Comparison of ENCODE assay signal across 1 cellular context in the genomic region with DNA sequence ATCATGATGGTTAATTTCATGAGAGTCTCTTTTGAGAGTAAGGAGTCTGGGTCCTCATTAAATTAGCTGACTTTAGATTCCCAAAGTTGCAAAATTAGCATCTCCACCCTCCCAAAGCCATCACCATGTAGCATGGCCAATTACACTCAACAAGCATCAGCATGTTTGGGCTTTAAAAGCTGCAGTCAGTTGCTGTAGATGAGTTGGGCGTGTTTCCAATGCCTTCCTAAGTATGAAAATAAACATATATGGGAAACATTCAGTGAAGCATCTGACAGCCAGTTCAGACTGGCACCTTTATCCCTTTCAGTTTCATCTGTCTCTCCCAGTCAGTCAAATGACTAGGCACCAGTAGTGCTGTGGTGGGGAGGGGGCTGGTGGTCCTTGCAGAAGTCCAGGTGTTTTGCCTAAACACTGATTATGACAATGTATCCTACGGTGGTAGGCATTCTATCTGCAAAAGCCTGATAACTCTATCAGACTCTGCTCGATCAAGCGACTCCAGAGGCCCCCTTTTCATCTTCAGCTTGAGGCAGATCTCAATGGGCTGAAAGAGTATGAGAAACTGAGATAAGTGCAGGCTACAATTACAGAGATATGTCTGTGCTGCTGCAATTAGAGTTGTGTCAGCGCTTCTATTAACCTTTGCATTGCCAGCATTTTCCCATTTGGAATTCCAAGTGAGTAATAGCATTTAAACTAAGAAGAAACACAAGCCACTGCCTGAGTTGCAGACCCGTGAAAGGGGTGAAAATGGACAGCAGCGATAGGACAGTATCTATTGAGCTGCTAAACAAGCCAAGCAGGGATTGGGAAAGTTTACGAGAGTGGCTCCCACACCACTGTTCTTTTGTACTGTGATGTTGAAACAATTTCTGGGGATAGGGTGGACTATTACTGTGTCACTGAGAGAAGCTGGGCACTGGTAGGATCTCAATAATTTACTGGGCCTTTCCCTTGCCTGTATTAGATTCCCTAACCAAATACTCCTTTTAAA.
A peak's percentile ranks its signal among the peaks of the same experiment; 100 is the strongest.
TF ChIP-seq lines count a peak whose summit lies in the region.

No MANE protein-coding gene starts in this region.

TF ChIP-seq in K562, 482 proteins besides CTCF, POLR2A, EP300 and RAD21 (continued from another document):
- TF ChIP-seq ZBTB7A (IDR thresholded peaks at IDR 0.05; ENCODE audit: borderline replicate concordance, control insufficient read depth, low read depth, low read length) = peak; percentile 99
- TF ChIP-seq ZSCAN32 (CRISPR knock-in tag; IDR thresholded peaks at IDR 0.05) = no peak
- TF ChIP-seq, protein P1, sequence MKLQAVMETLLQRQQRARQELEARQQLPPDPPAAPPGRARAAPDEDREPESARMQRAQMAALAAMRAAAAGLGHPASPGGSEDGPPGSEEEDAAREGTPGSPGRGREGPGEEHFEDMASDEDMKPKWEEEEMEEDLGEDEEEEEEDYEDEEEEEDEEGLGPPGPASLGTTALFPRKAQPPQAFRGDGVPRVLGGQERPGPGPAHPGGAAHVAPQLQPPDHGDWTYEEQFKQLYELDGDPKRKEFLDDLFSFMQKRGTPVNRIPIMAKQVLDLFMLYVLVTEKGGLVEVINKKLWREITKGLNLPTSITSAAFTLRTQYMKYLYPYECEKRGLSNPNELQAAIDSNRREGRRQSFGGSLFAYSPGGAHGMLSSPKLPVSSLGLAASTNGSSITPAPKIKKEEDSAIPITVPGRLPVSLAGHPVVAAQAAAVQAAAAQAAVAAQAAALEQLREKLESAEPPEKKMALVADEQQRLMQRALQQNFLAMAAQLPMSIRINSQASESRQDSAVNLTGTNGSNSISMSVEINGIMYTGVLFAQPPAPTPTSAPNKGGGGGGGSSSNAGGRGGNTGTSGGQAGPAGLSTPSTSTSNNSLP (IDR thresholded peaks at IDR 0.05; ENCODE audit: borderline replicate concordance, low read depth, low read length) = no peak
- TF ChIP-seq CREB1 (IDR thresholded peaks at IDR 0.05) = peak; percentile 38; the same call in 1 of the 2 replicates
- TF ChIP-seq CREB1 (CRISPR knock-in tag; IDR thresholded peaks at IDR 0.05) = no peak
- TF ChIP-seq SOX6 (IDR thresholded peaks at IDR 0.05) = peak; percentile 31; the same call in 1 of the 2 replicates
- TF ChIP-seq ATF7 (IDR thresholded peaks at IDR 0.05) = no peak
- no peak for TF ChIP-seq RBM15 (IDR thresholded peaks at IDR 0.05; ENCODE audit: insufficient read depth, low read length)
- TF ChIP-seq HDAC3 (IDR thresholded peaks at IDR 0.05; ENCODE audit: borderline replicate concordance, partially characterized antibody) = no peak
- no peak for TF ChIP-seq NUFIP1 (IDR thresholded peaks at IDR 0.05; ENCODE audit: partially characterized antibody)
- TF ChIP-seq WHSC1 (IDR thresholded peaks at IDR 0.05; ENCODE audit: low read length) = no peak
- TF ChIP-seq, protein P2, sequence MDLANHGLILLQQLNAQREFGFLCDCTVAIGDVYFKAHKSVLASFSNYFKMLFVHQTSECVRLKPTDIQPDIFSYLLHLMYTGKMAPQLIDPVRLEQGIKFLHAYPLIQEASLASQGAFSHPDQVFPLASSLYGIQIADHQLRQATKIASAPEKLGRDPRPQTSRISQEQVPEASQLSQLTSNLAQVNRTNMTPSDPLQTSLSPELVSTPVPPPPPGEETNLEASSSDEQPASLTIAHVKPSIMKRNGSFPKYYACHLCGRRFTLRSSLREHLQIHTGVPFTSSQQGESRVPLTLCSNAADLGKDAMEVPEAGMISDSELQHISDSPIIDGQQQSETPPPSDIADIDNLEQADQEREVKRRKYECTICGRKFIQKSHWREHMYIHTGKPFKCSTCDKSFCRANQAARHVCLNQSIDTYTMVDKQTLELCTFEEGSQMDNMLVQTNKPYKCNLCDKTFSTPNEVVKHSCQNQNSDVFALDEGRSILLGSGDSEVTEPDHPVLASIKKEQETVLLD (IDR thresholded peaks at IDR 0.05) = no peak
- TF ChIP-seq XRCC5 (IDR thresholded peaks at IDR 0.05; ENCODE audit: low read depth, low read length) = no peak
- TF ChIP-seq NR1H2 (CRISPR knock-in tag; IDR thresholded peaks at IDR 0.05) = no peak
- peak; percentile 43; the same call in 1 of the 2 replicates for TF ChIP-seq STAT5A (IDR thresholded peaks at IDR 0.05; ENCODE audit: borderline replicate concordance, low read length)
- TF ChIP-seq CREM (IDR thresholded peaks at IDR 0.05; ENCODE audit: low read depth) = no peak
- TF ChIP-seq, protein P3, sequence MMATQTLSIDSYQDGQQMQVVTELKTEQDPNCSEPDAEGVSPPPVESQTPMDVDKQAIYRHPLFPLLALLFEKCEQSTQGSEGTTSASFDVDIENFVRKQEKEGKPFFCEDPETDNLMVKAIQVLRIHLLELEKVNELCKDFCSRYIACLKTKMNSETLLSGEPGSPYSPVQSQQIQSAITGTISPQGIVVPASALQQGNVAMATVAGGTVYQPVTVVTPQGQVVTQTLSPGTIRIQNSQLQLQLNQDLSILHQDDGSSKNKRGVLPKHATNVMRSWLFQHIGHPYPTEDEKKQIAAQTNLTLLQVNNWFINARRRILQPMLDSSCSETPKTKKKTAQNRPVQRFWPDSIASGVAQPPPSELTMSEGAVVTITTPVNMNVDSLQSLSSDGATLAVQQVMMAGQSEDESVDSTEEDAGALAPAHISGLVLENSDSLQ (IDR thresholded peaks at IDR 0.05) = peak; percentile 78
- TF ChIP-seq RCOR1 (IDR thresholded peaks at IDR 0.05; ENCODE audit: borderline replicate concordance in 1 of 2, low read depth in 2 of 2, low read length in 2 of 2) = no peak
- TF ChIP-seq, protein P4, sequence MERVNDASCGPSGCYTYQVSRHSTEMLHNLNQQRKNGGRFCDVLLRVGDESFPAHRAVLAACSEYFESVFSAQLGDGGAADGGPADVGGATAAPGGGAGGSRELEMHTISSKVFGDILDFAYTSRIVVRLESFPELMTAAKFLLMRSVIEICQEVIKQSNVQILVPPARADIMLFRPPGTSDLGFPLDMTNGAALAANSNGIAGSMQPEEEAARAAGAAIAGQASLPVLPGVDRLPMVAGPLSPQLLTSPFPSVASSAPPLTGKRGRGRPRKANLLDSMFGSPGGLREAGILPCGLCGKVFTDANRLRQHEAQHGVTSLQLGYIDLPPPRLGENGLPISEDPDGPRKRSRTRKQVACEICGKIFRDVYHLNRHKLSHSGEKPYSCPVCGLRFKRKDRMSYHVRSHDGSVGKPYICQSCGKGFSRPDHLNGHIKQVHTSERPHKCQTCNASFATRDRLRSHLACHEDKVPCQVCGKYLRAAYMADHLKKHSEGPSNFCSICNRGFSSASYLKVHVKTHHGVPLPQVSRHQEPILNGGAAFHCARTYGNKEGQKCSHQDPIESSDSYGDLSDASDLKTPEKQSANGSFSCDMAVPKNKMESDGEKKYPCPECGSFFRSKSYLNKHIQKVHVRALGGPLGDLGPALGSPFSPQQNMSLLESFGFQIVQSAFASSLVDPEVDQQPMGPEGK (CRISPR knock-in tag; IDR thresholded peaks at IDR 0.05; ENCODE audit: borderline replicate concordance) = no peak
- TF ChIP-seq TRIM24 (IDR thresholded peaks at IDR 0.05) = peak; percentile 38 to 55; a peak in 2 of 4 replicates
- no peak for TF ChIP-seq CCNT2 (IDR thresholded peaks at IDR 0.05; ENCODE audit: borderline replicate concordance, extremely low read depth, insufficient read length, low read depth, low read length)
- TF ChIP-seq FOXM1 (IDR thresholded peaks at IDR 0.05; ENCODE audit: low read depth) = peak; percentile 44; the same call in 1 of the 2 replicates
- TF ChIP-seq FOXM1 (CRISPR knock-in tag; IDR thresholded peaks at IDR 0.05; ENCODE audit: low read depth) = no peak
- peak; percentile 90 for TF ChIP-seq CBFA2T2 (conservative IDR thresholded peaks at IDR 0.05)
- TF ChIP-seq THRAP3 (IDR thresholded peaks at IDR 0.05; ENCODE audit: borderline replicate concordance) = no peak
- TF ChIP-seq MTA2 (IDR thresholded peaks at IDR 0.05; ENCODE audit: low read depth) = peak; percentile 51; the same call in 1 of the 2 replicates
- no peak for TF ChIP-seq SPI1 (IDR thresholded peaks at IDR 0.05; ENCODE audit: borderline replicate concordance, low read depth, low read length)
